Comparison of ENCODE assay signal across 20 cellular contexts in genomic region chr3:12286504-12286903, GRCh38. TPM values are rescaled to one million over a fixed set of nuclear protein-coding genes. Genes with fewer than 3 reads are reported as not detected.
DNase-seq lines count a peak whose midpoint lies in the region; ATAC-seq and TF ChIP-seq lines count a peak whose summit lies in the region.
"Had no signal": no experiment of that assay in that cellular context is flagged by ENCODE, and none has a peak within 500 bp of the region (broad histone marks: within the 10 kb centered on the region; RNA-seq: fewer than 3 reads in every experiment).

No MANE protein-coding gene starts in this region.

- peaks cover 7% of the 10 kb centered on the region; the same call in 1 of the 2 replicates for H3K9me1 ChIP-seq in IMR-90 (ENCODE audit: insufficient read depth, low read length)

- dilution Hi-C loops in IMR-90 (cut with HindIII; ENCODE audit: low sequenced_read_pairs, unreplicated experiment) = no loop called here

- peak overlapping the region; percentile 83 for H3K4ac ChIP-seq in IMR-90 (ENCODE audit: low read depth, low read length)

- H3K4me1 Mint-ChIP-seq in Caco-2 (ENCODE audit: low read depth, unreplicated experiment) = no peaks in the 10 kb centered on the region
- H3K4me1 Mint-ChIP-seq in effector memory CD8-positive, alpha-beta T cell (ENCODE audit: low read depth in 2 of 2) = no peaks in the 10 kb centered on the region

- H2AK9ac ChIP-seq in IMR-90 (replicated peaks; ENCODE audit: low read depth, low read length, poor library complexity) = peak overlapping the region; percentile 60

- peaks cover 6 to 19% of the 10 kb centered on the region in 2 experiments; a peak in 3 of 4 replicates for H3K79me1 ChIP-seq in IMR-90 (ENCODE audit: low read depth in 1 of 2, low read length in 2 of 2)

- ATAC-seq in IMR-90 (ENCODE audit: low read depth) (no peak), gastrocnemius medialis (no peak)
- ATAC-seq in effector memory CD8-positive, alpha-beta T cell (replicated peaks) = no peak
- ATAC-seq: GM12878; natural killer cell treated with Interleukin-12 subunit alpha and Interleukin-12 subunit beta and Interleukin-15 and Interleukin-18, amount 100 ng/mL, for 72 hours had no signal

- no peak for TF ChIP-seq RAD21 in IMR-90 (IDR thresholded peaks at IDR 0.05; ENCODE audit: low read length)

- TF ChIP-seq POLR2A in IMR-90 (IDR thresholded peaks at IDR 0.05; ENCODE audit: low read depth, low read length) (no peak), gastrocnemius medialis (IDR thresholded peaks at IDR 0.05) (no peak)

- H3K4me3 ChIP-seq in Caco-2 (ENCODE audit: low read depth, low read length) (peak overlapping the region; percentile 57), IMR-90 (ENCODE audit: insufficient read depth, low read depth, low read length) (no peak overlapping the region), gastrocnemius medialis (no peak overlapping the region)
- H3K4me3 ChIP-seq: GM12878 had no signal

- no peaks in the 10 kb centered on the region for H3K9me3 Mint-ChIP-seq in Caco-2 (ENCODE audit: unreplicated experiment)
- no peaks in the 10 kb centered on the region for H3K9me3 Mint-ChIP-seq in effector memory CD8-positive, alpha-beta T cell
- H3K9me3 Mint-ChIP-seq: natural killer cell treated with Interleukin-12 subunit alpha and Interleukin-12 subunit beta and Interleukin-15 and Interleukin-18, amount 100 ng/mL, for 72 hours had no signal

- H4K5ac ChIP-seq in IMR-90 (ENCODE audit: low read depth, low read length) = no peak overlapping the region

- H3K14ac ChIP-seq in IMR-90 (replicated peaks; ENCODE audit: low read depth, low read length) = no peak overlapping the region

- POLR2A ChIA-PET in Caco-2 (lab: Charles Lee) = no interaction called here
- POLR2A ChIA-PET in IMR-90 (lab: Charles Lee; ENCODE audit: unreplicated experiment) = no interaction called here

- no peaks in the 10 kb centered on the region for H3K27me3 Mint-ChIP-seq in Caco-2 (ENCODE audit: insufficient read depth, unreplicated experiment)
- H3K27me3 Mint-ChIP-seq in effector memory CD8-positive, alpha-beta T cell = peaks cover 35 to 44% of the 10 kb centered on the region in 2 donors

- peak overlapping the region; percentile 25; the same call in 1 of the 2 replicates for H4K91ac ChIP-seq in IMR-90 (ENCODE audit: insufficient read depth, low read depth, low read length)

- intact Hi-C loops in Caco-2 (cut with micrococcal nuclease; ENCODE audit: unreplicated experiment) = loop anchor here (2.0 to 10.0 kb wide), 4 partner anchors 32 to 158 kb away; no protein-coding TSS in a partner anchor
- intact Hi-C loops in IMR-90 (cut with micrococcal nuclease) = loop anchor here (5.0 kb wide), 2 partner anchors 94 to 109 kb away; no protein-coding TSS in a partner anchor
- intact Hi-C loops in gastrocnemius medialis (cut with DNase I; ENCODE audit: low total_unique reads) = loop anchor here (5.0 kb wide), 1 partner anchor 196 kb away; the partner anchor contains the start of gene TSEN2
- intact Hi-C loops in posterior vena cava (cut with DNase I) = no loop called here

- TF ChIP-seq CTCF in Caco-2 (IDR thresholded peaks at IDR 0.05; ENCODE audit: insufficient read depth in 1 of 2, low read depth in 1 of 2, low read length in 1 of 2, severe bottlenecking in 1 of 2, unreplicated experiment in 1 of 2) = no peak
- no peak for TF ChIP-seq CTCF in IMR-90 (conservative IDR thresholded peaks at IDR 0.05; ENCODE audit: low read depth, low read length)
- TF ChIP-seq CTCF in gastrocnemius medialis (IDR thresholded peaks at IDR 0.05 in 4 of 5, conservative IDR thresholded peaks at IDR 0.05 in 1 of 5) = no peak

- no peak overlapping the region for H3K18ac ChIP-seq in IMR-90 (ENCODE audit: low read depth, low read length)

- H3K36me3 Mint-ChIP-seq in Caco-2 (ENCODE audit: insufficient read depth, unreplicated experiment) = no peaks in the 10 kb centered on the region
- H3K36me3 Mint-ChIP-seq in effector memory CD8-positive, alpha-beta T cell (ENCODE audit: insufficient read depth) = no peaks in the 10 kb centered on the region
- H3K36me3 Mint-ChIP-seq: natural killer cell treated with Interleukin-12 subunit alpha and Interleukin-12 subunit beta and Interleukin-15 and Interleukin-18, amount 100 ng/mL, for 72 hours had no signal

- no peaks in the 10 kb centered on the region for H3K36me3 ChIP-seq in Caco-2 (ENCODE audit: control insufficient read depth, insufficient read depth, low read length)
- H3K36me3 ChIP-seq in IMR-90 (ENCODE audit: control insufficient read depth, insufficient read depth, low read length) = no peaks in the 10 kb centered on the region
- H3K36me3 ChIP-seq in gastrocnemius medialis = no peaks in the 10 kb centered on the region
- H3K36me3 ChIP-seq: adrenal gland, BE2C had no signal

- BruUV-seq in Caco-2 (replicated peaks; lab: Mats Ljungman, UMichigan) (no TSS peak), IMR-90 (replicated peaks; lab: Mats Ljungman, UMichigan) (no TSS peak)

- peak in 1 of 2 experiments; percentile 3 for DNase-seq in Caco-2
- no peak for DNase-seq in IMR-90
- no peak for DNase-seq in effector memory CD8-positive, alpha-beta T cell
- no peak for DNase-seq in gastrocnemius medialis
- DNase-seq in stimulated activated naive CD4-positive, alpha-beta T cell treated with Interleukin-2 at 50 U/mL for 16 hours (lab: John Stamatoyannopoulos, UW) = no peak
- no peak for DNase-seq in posterior vena cava (ENCODE audit: low spot score)
- no peak for DNase-seq in amygdala (lab: John Stamatoyannopoulos, UW)
- DNase-seq: activated CD4-positive, CD25-positive, alpha-beta regulatory T cell treated with anti-CD3 and anti-CD28 coated beads, Interleukin-2, amount 50 U/mL, for 72 hours; activated effector memory CD4-positive, alpha-beta T cell treated with Interleukin-2 at 50 U/mL for 16 hours; adrenal gland; BE2C; GF-D8; mesendoderm; NCI-H1417; NCI-H2171; stimulated activated CD4-positive, alpha-beta T cell treated with anti-CD3 and anti-CD28 coated beads, Interleukin-12 subunit alpha, Interleukin-12 subunit beta, amount 100 ng/mL, for 4 hours; stimulated activated naive CD4-positive, alpha-beta T cell; T-helper 9 cell had no signal

- peak overlapping the region; percentile 84 for H2AFZ ChIP-seq in IMR-90 (replicated peaks; ENCODE audit: low read length, poor library complexity)

- 0 out of 3 replicates have a peak overlapping the region, but pooled peaks have one; percentile 78 for H2BK15ac ChIP-seq in IMR-90 (ENCODE audit: low read depth, low read length)

- H2BK20ac ChIP-seq in IMR-90 (ENCODE audit: low read depth, low read length) = peak overlapping the region; percentile 72

- H3K27ac ChIP-seq in IMR-90 (ENCODE audit: insufficient read depth, low read length) (no peak overlapping the region), gastrocnemius medialis (peak overlapping the region in 3 of 4 donors; percentile 70 to 76 (median 75))

- no peak overlapping the region for H3K4me2 ChIP-seq in IMR-90 (ENCODE audit: low read depth, low read length)

- H3K23ac ChIP-seq in IMR-90 (ENCODE audit: low read depth, low read length) = no peak overlapping the region

- H4K8ac ChIP-seq in IMR-90 (ENCODE audit: low read depth in 2 of 2, low read length in 2 of 2) = no peak overlapping the region; a peak in 1 of 4 replicates

- no peaks in the 10 kb centered on the region for H3K27me3 ChIP-seq in Caco-2 (replicated peaks; ENCODE audit: control insufficient read depth, insufficient read depth, low read length)
- H3K27me3 ChIP-seq in IMR-90 (ENCODE audit: control insufficient read depth, insufficient read depth, low read length) = no peaks in the 10 kb centered on the region
- H3K27me3 ChIP-seq in gastrocnemius medialis = peaks cover 5 to 46% (median 26%) of the 10 kb centered on the region in 3 donors
- H3K27me3 ChIP-seq: adrenal gland, BE2C had no signal

- H2AK5ac ChIP-seq in IMR-90 (ENCODE audit: low read depth, low read length) = 0 out of 2 replicates have a peak overlapping the region, but pooled peaks have one; percentile 93

- H4K20me1 ChIP-seq in IMR-90 (ENCODE audit: insufficient read depth, low read length) = no peaks in the 10 kb centered on the region

- peaks cover 7% of the 10 kb centered on the region for H3K4me1 ChIP-seq in Caco-2
- no peaks in the 10 kb centered on the region; the same call in 1 of the 2 replicates for H3K4me1 ChIP-seq in IMR-90 (ENCODE audit: control insufficient read depth, insufficient read depth, low read length)
- H3K4me1 ChIP-seq in gastrocnemius medialis = peaks cover 0 to 11% of the 10 kb centered on the region in 2 donors
- H3K4me1 ChIP-seq: adrenal gland, BE2C had no signal

- H2BK120ac ChIP-seq in IMR-90 (ENCODE audit: low read depth, low read length) = peak overlapping the region; percentile 90; the same call in 1 of the 2 replicates

- H3K9me3 ChIP-seq in Caco-2 (no peaks in the 10 kb centered on the region), IMR-90 (ENCODE audit: control insufficient read depth, insufficient read depth, low read length) (no peaks in the 10 kb centered on the region), gastrocnemius medialis (no peaks in the 10 kb centered on the region)
- H3K9me3 ChIP-seq: adrenal gland, BE2C had no signal

- no peak overlapping the region for H3K56ac ChIP-seq in IMR-90 (ENCODE audit: extremely low read depth, insufficient read depth, low read length)

- peak overlapping the region; percentile 75 for H3K4me3 Mint-ChIP-seq in Caco-2 (ENCODE audit: unreplicated experiment)
- H3K4me3 Mint-ChIP-seq in effector memory CD8-positive, alpha-beta T cell = peak overlapping the region; percentile 31 to 69

- WGBS in IMR-90 (ENCODE audit: extremely low coverage in 2 of 2, insufficient read length in 1 of 2), 2 experiments = 92% methylated on average over 2 of the region's 12 CpGs; no CpG with 5 or more reads in 1 of the 2 experiments

- CTCF ChIA-PET in Caco-2 (lab: Charles Lee) = no interaction called here
- CTCF ChIA-PET in IMR-90 (lab: Yijun Ruan, JAX) = no interaction called here

- H3K9ac ChIP-seq in IMR-90 (ENCODE audit: low read depth, low read length) = no peak overlapping the region

- no peak overlapping the region for H3K27ac Mint-ChIP-seq in Caco-2 (ENCODE audit: unreplicated experiment)
- no peak overlapping the region for H3K27ac Mint-ChIP-seq in effector memory CD8-positive, alpha-beta T cell
- H3K27ac Mint-ChIP-seq: natural killer cell treated with Interleukin-12 subunit alpha and Interleukin-12 subunit beta and Interleukin-15 and Interleukin-18, amount 100 ng/mL, for 72 hours had no signal

- H2BK5ac ChIP-seq in IMR-90 (ENCODE audit: low read depth, low read length, poor library complexity, severe bottlenecking) = no peak overlapping the region

- in situ Hi-C loops in IMR-90 (cut with MboI; ENCODE audit: low sequenced_read_pairs) = no loop called here
- in situ Hi-C loops in gastrocnemius medialis (cut with MboI; ENCODE audit: low sequenced_read_pairs in 4 of 4) = no loop called here

RNA-seq across cellular contexts. Expression of gene PPARG, which starts 2.4 kb away (rescaled TPM):
- 15.6 and 22.1 TPM in 2 replicates for total RNA-seq in Caco-2 (2022)
- 21.9 and 23.8 TPM in 2 replicates for total RNA-seq in IMR-90 (2012; rRNA removed)
- 11.2 and 11.5 TPM in 2 replicates for polyA plus RNA-seq in IMR-90 (2012; rRNA removed)
- polyA plus RNA-seq in IMR-90 (2012; cell fraction: cytosol; rRNA removed) = 5.5 and 9.1 TPM in 2 replicates
- polyA plus RNA-seq in IMR-90 (2012; cell fraction: nucleus; rRNA removed; ENCODE audit: low replicate concordance) = 2.9 and 14.1 TPM in 2 replicates
- 10 to 100 TPM in 1 of 4 donors, 1 to 10 TPM in 3; 4.9 to 10.6 (median 8.5) TPM for total RNA-seq in gastrocnemius medialis
- 10 to 100 TPM; 11.2 to 15.4 TPM for total RNA-seq in posterior vena cava

Comparison
In these comparisons a context has a peak if more than half of its experiments do, and no peak if none do; other contexts are left out.
1. intact Hi-C loops: an anchor here in Caco-2 (2.0 to 10.0 kb wide), IMR-90 (5.0 kb wide) and gastrocnemius medialis (5.0 kb wide); none called in posterior vena cava.